ENCODE assay signal across 8 cellular contexts in genomic region chrX:70134116-70134477, GRCh38. TPM values are rescaled to one million over a fixed set of nuclear protein-coding genes. Genes with fewer than 3 reads are reported as not detected.
DNase-seq lines count a peak whose midpoint lies in the region; ATAC-seq, FAIRE-seq and TF ChIP-seq lines count a peak whose summit lies in the region.

No MANE protein-coding gene starts in this region.

- no peaks in the 10 kb centered on the region for H4K20me1 ChIP-seq in endothelial cell of umbilical vein (replicated peaks; ENCODE audit: control insufficient read depth, extremely low read depth, insufficient read depth, low read length)
- no peaks in the 10 kb centered on the region for H4K20me1 ChIP-seq in neural cell (ENCODE audit: insufficient read depth)

- FAIRE-seq in endothelial cell of umbilical vein (lab: Jason Lieb, UNC), result no peak

- DNase-seq in NCI-H510A treated with DMSO at 0.1 percent for 48 hours (lab: John Stamatoyannopoulos, UW) (peak; percentile 23), NCI-H510A (lab: John Stamatoyannopoulos, UW) (no peak), OCI-M1 (lab: John Stamatoyannopoulos, UW) (peak; percentile 46), endothelial cell of umbilical vein (ENCODE audit: low read depth, low spot score) (no peak), midbrain (lab: John Stamatoyannopoulos, UW) (no peak), ecto neural progenitor cell (ENCODE audit: low spot score) (no peak)

- no peaks in the 10 kb centered on the region for H3K27me3 ChIP-seq in endothelial cell of umbilical vein (ENCODE audit: control insufficient read depth in 2 of 2, insufficient read depth in 2 of 2, low read length in 2 of 2)
- H3K27me3 ChIP-seq in neural cell (ENCODE audit: insufficient read depth, low read depth, low read length), result no peaks in the 10 kb centered on the region

- peaks cover 16% of the 10 kb centered on the region for H3K4me1 ChIP-seq in endothelial cell of umbilical vein (ENCODE audit: control insufficient read depth, extremely low read depth, insufficient read depth, low read length)

- TF ChIP-seq POLR2A in endothelial cell of umbilical vein (IDR thresholded peaks at IDR 0.05; ENCODE audit: low read depth, low read length), result no peak

- H3K4me3 ChIP-seq in endothelial cell of umbilical vein (replicated peaks in 1 of 3; ENCODE audit: insufficient read depth in 1 of 3, low read depth in 1 of 3, low read length in 3 of 3), result peak overlapping the region; percentile 62 to 96 (median 79)
- peak overlapping the region; percentile 81 for H3K4me3 ChIP-seq in neural cell (ENCODE audit: low read length)

- TF ChIP-seq RAD21 in neural cell (conservative IDR thresholded peaks at IDR 0.05), result no peak

- H3K9me3 ChIP-seq in endothelial cell of umbilical vein (replicated peaks; ENCODE audit: control insufficient read depth, insufficient read depth, low read length), result no peaks in the 10 kb centered on the region
- no peaks in the 10 kb centered on the region for H3K9me3 ChIP-seq in neural cell (ENCODE audit: low read length)

- peak; percentile 26 for ATAC-seq in HG02642 (IDR thresholded peaks at IDR 0.05; ENCODE audit: poor library complexity, unreplicated experiment)

- H3K79me2 ChIP-seq in endothelial cell of umbilical vein (ENCODE audit: control insufficient read depth, insufficient read depth, low read length) (peaks cover 14% of the 10 kb centered on the region), neural cell (replicated peaks; ENCODE audit: insufficient read depth, low read length) (peaks cover 16% of the 10 kb centered on the region)

- POLR2A ChIA-PET in endothelial cell of umbilical vein (lab: Charles Lee), result interaction anchor here (1.2 kb wide), 1 partner anchor 34 kb away, joined by 4 read pairs; no protein-coding TSS in a partner anchor

- H3K27ac ChIP-seq in endothelial cell of umbilical vein (ENCODE audit: insufficient read depth, low read depth, low read length) (peak overlapping the region; percentile 95), neural cell (ENCODE audit: low read length) (peak overlapping the region; percentile 82)

- TF ChIP-seq EP300 in neural cell (conservative IDR thresholded peaks at IDR 0.05; ENCODE audit: poor library complexity, severe bottlenecking), result no peak

- peak overlapping the region; percentile 93 for H3K4me2 ChIP-seq in endothelial cell of umbilical vein (ENCODE audit: insufficient read depth, low read length)
- H3K4me2 ChIP-seq in neural cell (ENCODE audit: low read length), result peak overlapping the region; percentile 68

- dilution Hi-C loops in endothelial cell of umbilical vein (cut with MboI; ENCODE audit: extremely low pct_ligation_motif_present, low sequenced_read_pairs), result no loop called here

- no peaks in the 10 kb centered on the region for H3K9me2 ChIP-seq in neural cell (ENCODE audit: insufficient read depth, low read length)

- TSS peak; percentile 62 for BruUV-seq in endothelial cell of umbilical vein (replicated peaks; lab: Mats Ljungman, UMichigan)

- no peaks in the 10 kb centered on the region for H3F3A ChIP-seq in neural cell (ENCODE audit: insufficient read depth, low read length, poor library complexity, severe bottlenecking)

- H3K9me1 ChIP-seq in endothelial cell of umbilical vein (replicated peaks; ENCODE audit: control insufficient read depth, extremely low read depth, insufficient read depth, low read length), result no peaks in the 10 kb centered on the region

- TF ChIP-seq CTCF in endothelial cell of umbilical vein (IDR thresholded peaks at IDR 0.05; ENCODE audit: extremely low read depth in 1 of 2, insufficient read depth in 1 of 2, low read depth in 1 of 2, low read length in 2 of 2), result no peak
- TF ChIP-seq CTCF in neural cell (IDR thresholded peaks at IDR 0.05; ENCODE audit: poor library complexity, severe bottlenecking), result no peak

- H3K36me3 ChIP-seq in endothelial cell of umbilical vein (ENCODE audit: control insufficient read depth in 2 of 2, extremely low read depth in 1 of 2, insufficient read depth in 2 of 2, low read length in 2 of 2) (no peaks in the 10 kb centered on the region), neural cell (ENCODE audit: insufficient read depth, low read length) (no peaks in the 10 kb centered on the region)

- CTCF ChIA-PET in endothelial cell of umbilical vein (lab: Charles Lee), result interaction anchor here (1.1 to 2.0 kb wide), 19 partner anchors 9 to 631 kb away, joined by 3 to 30 read pairs (median 5); partner anchors contain the start of genes KIF4A, P2RY4 and PDZD11

- H3K9ac ChIP-seq in endothelial cell of umbilical vein (replicated peaks; ENCODE audit: extremely low read depth, insufficient read depth, low read length) (peak overlapping the region; percentile 96), neural cell (ENCODE audit: low read length) (peak overlapping the region; percentile 71)

- intact Hi-C loops in endothelial cell of umbilical vein (cut with micrococcal nuclease), result no loop called here

- peak overlapping the region; percentile 87 for H2AFZ ChIP-seq in endothelial cell of umbilical vein (ENCODE audit: low read depth, low read length)
- H2AFZ ChIP-seq in neural cell (ENCODE audit: low read depth, low read length), result no peak overlapping the region

TF ChIP-seq in endothelial cell of umbilical vein, 7 proteins besides CTCF, POLR2A, EP300 and RAD21:
- no peak for TF ChIP-seq JUN (IDR thresholded peaks at IDR 0.05; ENCODE audit: borderline replicate concordance, insufficient read depth, insufficient read length, low read depth)
- TF ChIP-seq EZH2 (IDR thresholded peaks at IDR 0.05; ENCODE audit: borderline replicate concordance, low read depth, low read length, severe bottlenecking), result no peak
- TF ChIP-seq MYC (IDR thresholded peaks at IDR 0.05; ENCODE audit: low read depth, low read length), result no peak
- no peak for TF ChIP-seq FOS (IDR thresholded peaks at IDR 0.05; ENCODE audit: borderline replicate concordance, insufficient read depth, low read length)

TF ChIP-seq in neural cell, 6 proteins besides CTCF, POLR2A, EP300 and RAD21:
- peak; percentile 7 for TF ChIP-seq TAF1 (IDR thresholded peaks at IDR 0.05; ENCODE audit: low read depth)
- no peak for TF ChIP-seq POLR2AphosphoS5 (IDR thresholded peaks at IDR 0.05)

RNA-seq across cellular contexts. Expression of gene IGBP1, which starts 0.8 kb away (rescaled TPM):
- total RNA-seq in endothelial cell of umbilical vein, result 38.1 and 40.4 TPM in 2 replicates
- polyA plus RNA-seq in endothelial cell of umbilical vein, result 38.4 and 39.5 TPM in 2 replicates
- 73.4 and 79.6 TPM in 2 replicates for polyA plus RNA-seq in endothelial cell of umbilical vein (2011; cell fraction: cytosol; rRNA removed)
- 33.1 and 34.8 TPM in 2 replicates for polyA plus RNA-seq in endothelial cell of umbilical vein (2011; cell fraction: nucleus; rRNA removed)
- 48.3 and 55.9 TPM in 2 replicates for polyA plus RNA-seq in endothelial cell of umbilical vein (2012)
- polyA minus RNA-seq in endothelial cell of umbilical vein, result 29.7 and 29.8 TPM in 2 replicates
- 30.3 TPM for polyA minus RNA-seq in endothelial cell of umbilical vein (2011; cell fraction: cytosol; rRNA and poly(A)+ RNA removed)
- 12.5 and 13.6 TPM in 2 replicates for polyA minus RNA-seq in endothelial cell of umbilical vein (2011; cell fraction: nucleus; rRNA and poly(A)+ RNA removed)
- polyA plus RNA-seq in neural cell, result 80.8 and 94.1 TPM in 2 replicates
- 89.4 and 99.0 TPM in 2 replicates for polyA minus RNA-seq in neural cell

RNA-seq across cellular contexts. Expression of gene DGAT2L6, which starts 43.2 kb away (rescaled TPM):
- not detected in 2 replicates for total RNA-seq in endothelial cell of umbilical vein
- polyA plus RNA-seq in endothelial cell of umbilical vein (not detected in 2 replicates), neural cell (not detected in 2 replicates)
- not detected in 2 replicates for polyA plus RNA-seq in endothelial cell of umbilical vein (2011; cell fraction: cytosol; rRNA removed)
- polyA plus RNA-seq in endothelial cell of umbilical vein (2011; cell fraction: nucleus; rRNA removed), result not detected in 2 replicates
- polyA plus RNA-seq in endothelial cell of umbilical vein (2012), result not detected in 2 replicates
- polyA minus RNA-seq in endothelial cell of umbilical vein (not detected in 2 replicates), neural cell (not detected in 2 replicates)
- polyA minus RNA-seq in endothelial cell of umbilical vein (2011; cell fraction: cytosol; rRNA and poly(A)+ RNA removed), result not detected
- not detected in 2 replicates for polyA minus RNA-seq in endothelial cell of umbilical vein (2011; cell fraction: nucleus; rRNA and poly(A)+ RNA removed)

Comparison
In these comparisons a context has a peak if more than half of its experiments do, and no peak if none do; other contexts are left out.
1. DNase-seq: peak in NCI-H510A treated with DMSO at 0.1 percent for 48 hours (single experiment) and OCI-M1 (single experiment); none in NCI-H510A (single experiment), endothelial cell of umbilical vein (single experiment), midbrain (single experiment) and ecto neural progenitor cell (single experiment).